ENCODE assay signal across 11 cellular contexts in the genomic region with DNA sequence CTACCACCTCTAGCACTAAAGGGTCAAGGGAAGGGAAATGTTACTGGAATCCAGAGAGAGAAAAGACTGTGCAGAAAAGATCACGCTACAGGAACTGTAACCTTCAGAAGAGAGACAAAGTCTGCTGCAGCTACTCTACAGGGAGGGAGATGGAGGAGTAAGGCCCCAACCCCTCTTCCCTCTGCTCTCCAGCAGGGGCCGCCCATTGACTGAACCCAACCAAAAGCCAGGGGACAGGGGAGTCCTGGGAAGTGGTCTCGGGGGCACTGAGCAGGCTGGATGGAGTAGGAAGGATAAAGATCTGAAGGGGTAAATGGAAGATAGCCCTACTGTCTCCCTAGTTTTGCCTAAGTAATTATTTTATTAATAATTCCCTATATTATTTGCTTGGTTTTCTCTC.
DNase-seq lines count a peak whose midpoint lies in the region; ATAC-seq and TF ChIP-seq lines count a peak whose summit lies in the region.
"Had no signal": no experiment of that assay in that cellular context is flagged by ENCODE, and none has a peak within 500 bp of the region (broad histone marks: within the 10 kb centered on the region; RNA-seq: fewer than 3 reads in every experiment).

No MANE protein-coding gene starts in this region.

- no peak overlapping the region for H3K9ac ChIP-seq in endodermal cell (ENCODE audit: extremely low read depth, low read length, poor library complexity, severe bottlenecking)

- H3K4me1 ChIP-seq in cardiac muscle cell (ENCODE audit: low read depth) (no peaks in the 10 kb centered on the region), right cardiac atrium (ENCODE audit: control insufficient read depth, insufficient read depth, low read length) (no peaks in the 10 kb centered on the region), endodermal cell (ENCODE audit: control insufficient read depth, insufficient read depth, low read length) (no peaks in the 10 kb centered on the region), spleen (no peaks in the 10 kb centered on the region)

- H3K36me3 ChIP-seq in cardiac muscle cell, result no peaks in the 10 kb centered on the region
- H3K36me3 ChIP-seq in endodermal cell (ENCODE audit: control insufficient read depth, insufficient read depth, low read length), result no peaks in the 10 kb centered on the region
- no peaks in the 10 kb centered on the region for H3K36me3 ChIP-seq in spleen

- H3K36me3 Mint-ChIP-seq in endodermal cell (ENCODE audit: low read depth), result no peaks in the 10 kb centered on the region
- H3K36me3 Mint-ChIP-seq: CD4-positive, alpha-beta memory T cell had no signal

- H3K4me1 Mint-ChIP-seq in endodermal cell, result peaks cover 10% of the 10 kb centered on the region

- ATAC-seq in right cardiac atrium (no peak), GM19328 (IDR thresholded peaks at IDR 0.05; ENCODE audit: unreplicated experiment) (no peak)

- H3K9me3 ChIP-seq in cardiac muscle cell (ENCODE audit: low read depth) (no peaks in the 10 kb centered on the region), right cardiac atrium (ENCODE audit: control insufficient read depth, low read length) (no peaks in the 10 kb centered on the region), endodermal cell (ENCODE audit: control insufficient read depth, low read length) (no peaks in the 10 kb centered on the region), spleen (peaks cover 0 to 16% (median 3%) of the 10 kb centered on the region in 8 donors)

- H3K27ac ChIP-seq in cardiac muscle cell, result no peak overlapping the region
- no peak overlapping the region for H3K27ac ChIP-seq in right cardiac atrium (ENCODE audit: low read length)
- H3K27ac ChIP-seq in endodermal cell (ENCODE audit: low read depth, low read length), result no peak overlapping the region
- H3K27ac ChIP-seq in spleen, result no peak overlapping the region

- H3K27me3 ChIP-seq in cardiac muscle cell, result no peaks in the 10 kb centered on the region
- H3K27me3 ChIP-seq in right cardiac atrium (ENCODE audit: control insufficient read depth, insufficient read depth), result no peaks in the 10 kb centered on the region
- H3K27me3 ChIP-seq in endodermal cell (ENCODE audit: control insufficient read depth, insufficient read depth, low read length, poor library complexity, severe bottlenecking), result no peaks in the 10 kb centered on the region
- H3K27me3 ChIP-seq in spleen (replicated peaks in 1 of 7), result no peaks in the 10 kb centered on the region

- DNase-seq in cardiac muscle cell (ENCODE audit: low read depth in 1 of 2, low spot score in 1 of 2) (peak in 1 of 2 donors; percentile 46), right cardiac atrium (no peak), NCI-H69 (lab: John Stamatoyannopoulos, UW) (peak; percentile 30), endodermal cell (peak; percentile 89), spleen (peak; percentile 34), dedifferentiated amniotic fluid mesenchymal stem cell (ENCODE audit: extremely low spot score) (no peak), NOMO-1 (lab: John Stamatoyannopoulos, UW; ENCODE audit: unreplicated experiment in 2 of 2) (no peak)
- DNase-seq: CD4-positive, alpha-beta memory T cell; SHP77; stimulated activated CD8-positive, alpha-beta memory T cell treated with anti-CD3 and anti-CD28 coated beads, Interleukin-4, amount 100 ng/mL, for 48 hours had no signal

- no peak overlapping the region for H3K4me3 Mint-ChIP-seq in endodermal cell
- H3K4me3 Mint-ChIP-seq: CD4-positive, alpha-beta memory T cell had no signal

- no peak for TF ChIP-seq POLR2A in spleen (IDR thresholded peaks at IDR 0.05)

- no peaks in the 10 kb centered on the region for H3K27me3 Mint-ChIP-seq in endodermal cell (ENCODE audit: insufficient read depth)

- intact Hi-C loops in right cardiac atrium (cut with DNase I), result no loop called here
- intact Hi-C loops in spleen (cut with DNase I; ENCODE audit: low total_unique reads), result no loop called here

- peaks cover 1% of the 10 kb centered on the region for H3K9me3 Mint-ChIP-seq in endodermal cell
- H3K9me3 Mint-ChIP-seq: CD4-positive, alpha-beta memory T cell had no signal

- H3K4me3 ChIP-seq in cardiac muscle cell, result no peak overlapping the region
- H3K4me3 ChIP-seq in right cardiac atrium (ENCODE audit: low read length), result no peak overlapping the region
- no peak overlapping the region for H3K4me3 ChIP-seq in endodermal cell (ENCODE audit: low read length)
- H3K4me3 ChIP-seq in spleen, result no peak overlapping the region

- WGBS in right cardiac atrium, result 52% methylated on average over 3 of the region's 3 CpGs
- 42 to 60% methylated on average over 1 to 3 of the region's 3 CpGs for WGBS in endodermal cell (ENCODE audit: insufficient coverage in 1 of 2, insufficient read length in 1 of 2), 2 experiments
- 74 to 85% (median 76%) methylated on average over 3 of the region's 3 CpGs for WGBS in spleen, 5 donors

- peak overlapping the region; percentile 77 for H3K27ac Mint-ChIP-seq in endodermal cell
- H3K27ac Mint-ChIP-seq: CD4-positive, alpha-beta memory T cell had no signal

- peak; percentile 29 for TF ChIP-seq CTCF in cardiac muscle cell (IDR thresholded peaks at IDR 0.05; ENCODE audit: low read depth, low read length)
- peak; percentile 86 for TF ChIP-seq CTCF in endodermal cell (conservative IDR thresholded peaks at IDR 0.05)
- no peak for TF ChIP-seq CTCF in spleen (IDR thresholded peaks at IDR 0.05 in 8 of 11, conservative IDR thresholded peaks at IDR 0.05 in 3 of 11)

Comparison
In these comparisons a context has a peak if more than half of its experiments do, and no peak if none do; other contexts are left out.
1. DNase-seq: peak in NCI-H69 (single experiment), endodermal cell (single experiment) and spleen (single experiment); none in right cardiac atrium (0 of 3), dedifferentiated amniotic fluid mesenchymal stem cell (single experiment) and NOMO-1 (0 of 2).
2. CTCF ChIP-seq: peak in cardiac muscle cell (single experiment) and endodermal cell (single experiment); none in spleen (0 of 11).